ENCODE assay signal across 1 cellular context in the genomic region with DNA sequence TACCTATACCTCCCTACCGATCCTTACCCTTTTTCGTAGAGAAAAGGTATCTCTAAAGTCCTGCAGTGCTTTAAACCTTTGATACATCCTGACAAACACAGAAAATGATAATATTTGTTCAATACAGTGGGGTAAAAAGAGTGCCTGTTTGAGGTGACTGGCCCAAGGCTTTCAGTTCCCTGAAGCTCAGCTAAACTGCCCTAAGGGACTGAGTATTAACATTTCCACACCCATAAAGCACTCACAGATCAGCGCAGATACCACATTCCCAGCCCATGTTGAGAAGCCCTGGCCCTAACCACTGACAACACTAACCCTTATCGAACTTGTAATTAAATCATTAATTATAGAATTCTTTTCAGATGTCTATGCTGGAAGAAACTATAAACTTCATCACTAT.
TF ChIP-seq lines count a peak whose summit lies in the region.

No MANE protein-coding gene starts in this region.

TF ChIP-seq in WTC11, 78 proteins besides CTCF, POLR2A, EP300 and RAD21:
- TF ChIP-seq ZNF423 (CRISPR knock-in tag; IDR thresholded peaks at IDR 0.05) (no peak), ZNF263 (CRISPR knock-in tag; IDR thresholded peaks at IDR 0.05; ENCODE audit: low read depth) (no peak), ETV6 (CRISPR knock-in tag; IDR thresholded peaks at IDR 0.05) (no peak), OVOL2 (CRISPR knock-in tag; IDR thresholded peaks at IDR 0.05; ENCODE audit: borderline replicate concordance) (no peak), JAZF1 (CRISPR knock-in tag; IDR thresholded peaks at IDR 0.05) (no peak), MYBL2 (CRISPR knock-in tag; IDR thresholded peaks at IDR 0.05) (no peak), TP53 (CRISPR knock-in tag; IDR thresholded peaks at IDR 0.05) (no peak), ESRRA (CRISPR knock-in tag; IDR thresholded peaks at IDR 0.05; ENCODE audit: borderline replicate concordance) (no peak), SOX15 (CRISPR knock-in tag; IDR thresholded peaks at IDR 0.05) (no peak)
- TF ChIP-seq, protein P1, sequence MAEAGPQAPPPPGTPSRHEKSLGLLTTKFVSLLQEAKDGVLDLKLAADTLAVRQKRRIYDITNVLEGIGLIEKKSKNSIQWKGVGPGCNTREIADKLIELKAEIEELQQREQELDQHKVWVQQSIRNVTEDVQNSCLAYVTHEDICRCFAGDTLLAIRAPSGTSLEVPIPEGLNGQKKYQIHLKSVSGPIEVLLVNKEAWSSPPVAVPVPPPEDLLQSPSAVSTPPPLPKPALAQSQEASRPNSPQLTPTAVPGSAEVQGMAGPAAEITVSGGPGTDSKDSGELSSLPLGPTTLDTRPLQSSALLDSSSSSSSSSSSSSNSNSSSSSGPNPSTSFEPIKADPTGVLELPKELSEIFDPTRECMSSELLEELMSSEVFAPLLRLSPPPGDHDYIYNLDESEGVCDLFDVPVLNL (CRISPR knock-in tag; IDR thresholded peaks at IDR 0.05; ENCODE audit: borderline replicate concordance, low read depth): no peak
- TF ChIP-seq, protein P2, sequence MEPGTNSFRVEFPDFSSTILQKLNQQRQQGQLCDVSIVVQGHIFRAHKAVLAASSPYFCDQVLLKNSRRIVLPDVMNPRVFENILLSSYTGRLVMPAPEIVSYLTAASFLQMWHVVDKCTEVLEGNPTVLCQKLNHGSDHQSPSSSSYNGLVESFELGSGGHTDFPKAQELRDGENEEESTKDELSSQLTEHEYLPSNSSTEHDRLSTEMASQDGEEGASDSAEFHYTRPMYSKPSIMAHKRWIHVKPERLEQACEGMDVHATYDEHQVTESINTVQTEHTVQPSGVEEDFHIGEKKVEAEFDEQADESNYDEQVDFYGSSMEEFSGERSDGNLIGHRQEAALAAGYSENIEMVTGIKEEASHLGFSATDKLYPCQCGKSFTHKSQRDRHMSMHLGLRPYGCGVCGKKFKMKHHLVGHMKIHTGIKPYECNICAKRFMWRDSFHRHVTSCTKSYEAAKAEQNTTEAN (CRISPR knock-in tag; IDR thresholded peaks at IDR 0.05): no peak
- TF ChIP-seq, protein P3, sequence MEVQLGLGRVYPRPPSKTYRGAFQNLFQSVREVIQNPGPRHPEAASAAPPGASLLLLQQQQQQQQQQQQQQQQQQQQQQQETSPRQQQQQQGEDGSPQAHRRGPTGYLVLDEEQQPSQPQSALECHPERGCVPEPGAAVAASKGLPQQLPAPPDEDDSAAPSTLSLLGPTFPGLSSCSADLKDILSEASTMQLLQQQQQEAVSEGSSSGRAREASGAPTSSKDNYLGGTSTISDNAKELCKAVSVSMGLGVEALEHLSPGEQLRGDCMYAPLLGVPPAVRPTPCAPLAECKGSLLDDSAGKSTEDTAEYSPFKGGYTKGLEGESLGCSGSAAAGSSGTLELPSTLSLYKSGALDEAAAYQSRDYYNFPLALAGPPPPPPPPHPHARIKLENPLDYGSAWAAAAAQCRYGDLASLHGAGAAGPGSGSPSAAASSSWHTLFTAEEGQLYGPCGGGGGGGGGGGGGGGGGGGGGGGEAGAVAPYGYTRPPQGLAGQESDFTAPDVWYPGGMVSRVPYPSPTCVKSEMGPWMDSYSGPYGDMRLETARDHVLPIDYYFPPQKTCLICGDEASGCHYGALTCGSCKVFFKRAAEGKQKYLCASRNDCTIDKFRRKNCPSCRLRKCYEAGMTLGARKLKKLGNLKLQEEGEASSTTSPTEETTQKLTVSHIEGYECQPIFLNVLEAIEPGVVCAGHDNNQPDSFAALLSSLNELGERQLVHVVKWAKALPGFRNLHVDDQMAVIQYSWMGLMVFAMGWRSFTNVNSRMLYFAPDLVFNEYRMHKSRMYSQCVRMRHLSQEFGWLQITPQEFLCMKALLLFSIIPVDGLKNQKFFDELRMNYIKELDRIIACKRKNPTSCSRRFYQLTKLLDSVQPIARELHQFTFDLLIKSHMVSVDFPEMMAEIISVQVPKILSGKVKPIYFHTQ (CRISPR knock-in tag; IDR thresholded peaks at IDR 0.05): no peak
- TF ChIP-seq, protein P4, sequence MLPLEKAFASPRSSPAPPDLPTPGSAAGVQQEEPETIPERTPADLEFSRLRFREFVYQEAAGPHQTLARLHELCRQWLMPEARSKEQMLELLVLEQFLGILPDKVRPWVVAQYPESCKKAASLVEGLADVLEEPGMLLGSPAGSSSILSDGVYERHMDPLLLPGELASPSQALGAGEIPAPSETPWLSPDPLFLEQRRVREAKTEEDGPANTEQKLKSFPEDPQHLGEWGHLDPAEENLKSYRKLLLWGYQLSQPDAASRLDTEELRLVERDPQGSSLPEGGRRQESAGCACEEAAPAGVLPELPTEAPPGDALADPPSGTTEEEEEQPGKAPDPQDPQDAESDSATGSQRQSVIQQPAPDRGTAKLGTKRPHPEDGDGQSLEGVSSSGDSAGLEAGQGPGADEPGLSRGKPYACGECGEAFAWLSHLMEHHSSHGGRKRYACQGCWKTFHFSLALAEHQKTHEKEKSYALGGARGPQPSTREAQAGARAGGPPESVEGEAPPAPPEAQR (CRISPR knock-in tag; IDR thresholded peaks at IDR 0.05): no peak
- TF ChIP-seq, protein P5, sequence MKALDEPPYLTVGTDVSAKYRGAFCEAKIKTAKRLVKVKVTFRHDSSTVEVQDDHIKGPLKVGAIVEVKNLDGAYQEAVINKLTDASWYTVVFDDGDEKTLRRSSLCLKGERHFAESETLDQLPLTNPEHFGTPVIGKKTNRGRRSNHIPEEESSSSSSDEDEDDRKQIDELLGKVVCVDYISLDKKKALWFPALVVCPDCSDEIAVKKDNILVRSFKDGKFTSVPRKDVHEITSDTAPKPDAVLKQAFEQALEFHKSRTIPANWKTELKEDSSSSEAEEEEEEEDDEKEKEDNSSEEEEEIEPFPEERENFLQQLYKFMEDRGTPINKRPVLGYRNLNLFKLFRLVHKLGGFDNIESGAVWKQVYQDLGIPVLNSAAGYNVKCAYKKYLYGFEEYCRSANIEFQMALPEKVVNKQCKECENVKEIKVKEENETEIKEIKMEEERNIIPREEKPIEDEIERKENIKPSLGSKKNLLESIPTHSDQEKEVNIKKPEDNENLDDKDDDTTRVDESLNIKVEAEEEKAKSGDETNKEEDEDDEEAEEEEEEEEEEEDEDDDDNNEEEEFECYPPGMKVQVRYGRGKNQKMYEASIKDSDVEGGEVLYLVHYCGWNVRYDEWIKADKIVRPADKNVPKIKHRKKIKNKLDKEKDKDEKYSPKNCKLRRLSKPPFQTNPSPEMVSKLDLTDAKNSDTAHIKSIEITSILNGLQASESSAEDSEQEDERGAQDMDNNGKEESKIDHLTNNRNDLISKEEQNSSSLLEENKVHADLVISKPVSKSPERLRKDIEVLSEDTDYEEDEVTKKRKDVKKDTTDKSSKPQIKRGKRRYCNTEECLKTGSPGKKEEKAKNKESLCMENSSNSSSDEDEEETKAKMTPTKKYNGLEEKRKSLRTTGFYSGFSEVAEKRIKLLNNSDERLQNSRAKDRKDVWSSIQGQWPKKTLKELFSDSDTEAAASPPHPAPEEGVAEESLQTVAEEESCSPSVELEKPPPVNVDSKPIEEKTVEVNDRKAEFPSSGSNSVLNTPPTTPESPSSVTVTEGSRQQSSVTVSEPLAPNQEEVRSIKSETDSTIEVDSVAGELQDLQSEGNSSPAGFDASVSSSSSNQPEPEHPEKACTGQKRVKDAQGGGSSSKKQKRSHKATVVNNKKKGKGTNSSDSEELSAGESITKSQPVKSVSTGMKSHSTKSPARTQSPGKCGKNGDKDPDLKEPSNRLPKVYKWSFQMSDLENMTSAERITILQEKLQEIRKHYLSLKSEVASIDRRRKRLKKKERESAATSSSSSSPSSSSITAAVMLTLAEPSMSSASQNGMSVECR (CRISPR knock-in tag; IDR thresholded peaks at IDR 0.05; ENCODE audit: borderline replicate concordance): no peak
- TF ChIP-seq, protein P6, sequence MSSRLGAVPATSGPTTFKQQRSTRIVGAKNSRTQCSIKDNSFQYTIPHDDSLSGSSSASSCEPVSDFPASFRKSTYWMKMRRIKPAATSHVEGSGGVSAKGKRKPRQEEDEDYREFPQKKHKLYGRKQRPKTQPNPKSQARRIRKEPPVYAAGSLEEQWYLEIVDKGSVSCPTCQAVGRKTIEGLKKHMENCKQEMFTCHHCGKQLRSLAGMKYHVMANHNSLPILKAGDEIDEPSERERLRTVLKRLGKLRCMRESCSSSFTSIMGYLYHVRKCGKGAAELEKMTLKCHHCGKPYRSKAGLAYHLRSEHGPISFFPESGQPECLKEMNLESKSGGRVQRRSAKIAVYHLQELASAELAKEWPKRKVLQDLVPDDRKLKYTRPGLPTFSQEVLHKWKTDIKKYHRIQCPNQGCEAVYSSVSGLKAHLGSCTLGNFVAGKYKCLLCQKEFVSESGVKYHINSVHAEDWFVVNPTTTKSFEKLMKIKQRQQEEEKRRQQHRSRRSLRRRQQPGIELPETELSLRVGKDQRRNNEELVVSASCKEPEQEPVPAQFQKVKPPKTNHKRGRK (CRISPR knock-in tag; IDR thresholded peaks at IDR 0.05; ENCODE audit: borderline replicate concordance): no peak
- TF ChIP-seq, protein P7, sequence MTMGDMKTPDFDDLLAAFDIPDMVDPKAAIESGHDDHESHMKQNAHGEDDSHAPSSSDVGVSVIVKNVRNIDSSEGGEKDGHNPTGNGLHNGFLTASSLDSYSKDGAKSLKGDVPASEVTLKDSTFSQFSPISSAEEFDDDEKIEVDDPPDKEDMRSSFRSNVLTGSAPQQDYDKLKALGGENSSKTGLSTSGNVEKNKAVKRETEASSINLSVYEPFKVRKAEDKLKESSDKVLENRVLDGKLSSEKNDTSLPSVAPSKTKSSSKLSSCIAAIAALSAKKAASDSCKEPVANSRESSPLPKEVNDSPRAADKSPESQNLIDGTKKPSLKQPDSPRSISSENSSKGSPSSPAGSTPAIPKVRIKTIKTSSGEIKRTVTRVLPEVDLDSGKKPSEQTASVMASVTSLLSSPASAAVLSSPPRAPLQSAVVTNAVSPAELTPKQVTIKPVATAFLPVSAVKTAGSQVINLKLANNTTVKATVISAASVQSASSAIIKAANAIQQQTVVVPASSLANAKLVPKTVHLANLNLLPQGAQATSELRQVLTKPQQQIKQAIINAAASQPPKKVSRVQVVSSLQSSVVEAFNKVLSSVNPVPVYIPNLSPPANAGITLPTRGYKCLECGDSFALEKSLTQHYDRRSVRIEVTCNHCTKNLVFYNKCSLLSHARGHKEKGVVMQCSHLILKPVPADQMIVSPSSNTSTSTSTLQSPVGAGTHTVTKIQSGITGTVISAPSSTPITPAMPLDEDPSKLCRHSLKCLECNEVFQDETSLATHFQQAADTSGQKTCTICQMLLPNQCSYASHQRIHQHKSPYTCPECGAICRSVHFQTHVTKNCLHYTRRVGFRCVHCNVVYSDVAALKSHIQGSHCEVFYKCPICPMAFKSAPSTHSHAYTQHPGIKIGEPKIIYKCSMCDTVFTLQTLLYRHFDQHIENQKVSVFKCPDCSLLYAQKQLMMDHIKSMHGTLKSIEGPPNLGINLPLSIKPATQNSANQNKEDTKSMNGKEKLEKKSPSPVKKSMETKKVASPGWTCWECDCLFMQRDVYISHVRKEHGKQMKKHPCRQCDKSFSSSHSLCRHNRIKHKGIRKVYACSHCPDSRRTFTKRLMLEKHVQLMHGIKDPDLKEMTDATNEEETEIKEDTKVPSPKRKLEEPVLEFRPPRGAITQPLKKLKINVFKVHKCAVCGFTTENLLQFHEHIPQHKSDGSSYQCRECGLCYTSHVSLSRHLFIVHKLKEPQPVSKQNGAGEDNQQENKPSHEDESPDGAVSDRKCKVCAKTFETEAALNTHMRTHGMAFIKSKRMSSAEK (CRISPR knock-in tag; IDR thresholded peaks at IDR 0.05; ENCODE audit: borderline replicate concordance): no peak
